Comparison of ENCODE assay signal across 20 cellular contexts in the genomic region with DNA sequence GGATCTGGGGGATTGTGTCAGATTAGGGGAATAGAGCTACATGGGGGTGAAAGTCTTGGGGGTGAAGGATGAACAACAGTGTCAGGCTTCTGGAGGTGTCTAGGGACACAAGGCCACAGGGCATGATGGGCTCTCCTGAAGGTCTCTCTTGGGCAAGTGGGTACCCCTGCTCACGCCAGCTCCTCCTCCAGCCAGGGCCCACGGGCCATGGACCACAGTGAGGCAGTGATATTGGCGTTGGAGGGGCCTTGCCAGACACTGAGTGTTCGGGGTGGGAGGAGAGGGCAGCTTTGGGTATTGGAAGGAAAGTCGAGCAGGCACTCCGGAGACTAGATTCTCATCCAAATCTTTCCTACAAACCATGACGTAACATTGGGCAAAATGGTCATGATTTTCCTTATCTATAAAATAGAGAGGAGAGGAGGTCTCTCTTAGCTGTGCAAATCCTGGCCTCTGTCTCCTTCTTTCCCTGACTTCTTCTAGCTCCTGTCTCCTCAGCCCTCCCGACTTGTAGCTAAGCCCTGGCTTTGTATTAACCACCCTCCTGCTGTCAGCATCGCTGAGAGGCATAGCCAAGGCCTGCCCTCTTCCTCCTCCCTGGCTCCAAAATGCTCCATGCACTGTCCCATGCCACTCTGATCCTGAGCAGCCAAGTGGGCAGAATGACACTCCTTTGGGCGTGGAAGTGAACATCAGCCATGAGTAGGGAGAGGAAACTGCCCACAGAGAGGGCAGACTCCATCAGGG. TPM values are rescaled to one million over a fixed set of nuclear protein-coding genes. Genes with fewer than 3 reads are reported as not detected.
DNase-seq lines count a peak whose midpoint lies in the region; ATAC-seq, FAIRE-seq and TF ChIP-seq lines count a peak whose summit lies in the region.
"Had no signal": no experiment of that assay in that cellular context is flagged by ENCODE, and none has a peak within 500 bp of the region (broad histone marks: within the 10 kb centered on the region; RNA-seq: fewer than 3 reads in every experiment).

No MANE protein-coding gene starts in this region.

- H3K9me3 ChIP-seq in left ventricle myocardium inferior (replicated peaks): no peaks in the 10 kb centered on the region
- H3K9me3 ChIP-seq in astrocyte (ENCODE audit: insufficient read depth, low read depth, low read length): no peaks in the 10 kb centered on the region
- no peaks in the 10 kb centered on the region for H3K9me3 ChIP-seq in neuronal stem cell (replicated peaks in 1 of 2; ENCODE audit: control insufficient read depth in 2 of 2, insufficient read depth in 1 of 2, low read depth in 1 of 2, low read length in 2 of 2)

- DNase-seq in left ventricle myocardium superior: no peak
- no peak for DNase-seq in left ventricle myocardium inferior
- DNase-seq in astrocyte (ENCODE audit: low read depth): no peak
- no peak for DNase-seq in neuronal stem cell (ENCODE audit: low spot score)
- no peak for DNase-seq in NCI-H526 (lab: John Stamatoyannopoulos, UW)
- DNase-seq in cortex of kidney (lab: John Stamatoyannopoulos, UW): no peak
- no peak for DNase-seq in immature natural killer cell
- DNase-seq in T-helper 2 cell treated with Interferon-gamma antibody and Interleukin-4, amounts not matched to agents 5 μg/mL and 100 μg/mL, for 36 hours (ENCODE audit: low spot score): no peak
- DNase-seq: ACHN; COR-L47; effector memory CD4-positive, alpha-beta T cell; NCI-H2081 treated with DMSO at 0.1 percent for 48 hours; NCI-H748 treated with DMSO at 0.1 percent for 48 hours; nephron progenitor cell; stimulated activated CD4-positive, alpha-beta T cell treated with anti-CD3 and anti-CD28 coated beads, Interleukin-4, amount 100 ng/mL, for 4 hours; T-helper 2 cell had no signal

- H2BK12ac ChIP-seq in neuronal stem cell (ENCODE audit: low read length): no peak overlapping the region

- peaks cover 12% of the 10 kb centered on the region for H3K36me3 ChIP-seq in left ventricle myocardium inferior
- no peaks in the 10 kb centered on the region for H3K36me3 ChIP-seq in astrocyte (ENCODE audit: insufficient read depth, low read length)
- peaks cover 0 to 1% of the 10 kb centered on the region in 2 donors for H3K36me3 ChIP-seq in neuronal stem cell (replicated peaks in 1 of 2; ENCODE audit: control insufficient read depth in 2 of 2, insufficient read depth in 2 of 2, low read length in 2 of 2)

- H2BK5ac ChIP-seq in neuronal stem cell (ENCODE audit: low read length): no peak overlapping the region

- no peaks in the 10 kb centered on the region for H3K79me2 ChIP-seq in astrocyte (ENCODE audit: insufficient read depth, low read length)

- H3K9me3 Mint-ChIP-seq in astrocyte (ENCODE audit: unreplicated experiment) (no peaks in the 10 kb centered on the region), immature natural killer cell (no peaks in the 10 kb centered on the region)
- H3K9me3 Mint-ChIP-seq in T-helper 2 cell treated with Interferon-gamma antibody and Interleukin-4, amounts not matched to agents 5 μg/mL and 100 μg/mL, for 36 hours: no peaks in the 10 kb centered on the region
- H3K9me3 Mint-ChIP-seq: activated naive CD4-positive, alpha-beta T cell treated with anti-CD3 and anti-CD28 coated beads, Interleukin-2, amount 50 U/mL, for 72 hours; IgD-negative memory B cell; nephron progenitor cell had no signal

- peak overlapping the region; percentile 24 for H2AK5ac ChIP-seq in neuronal stem cell (ENCODE audit: low read depth, low read length)

- H3K23ac ChIP-seq in neuronal stem cell (ENCODE audit: low read depth, low read length, poor library complexity): peak overlapping the region; percentile 27

- H3K27ac Mint-ChIP-seq in astrocyte (ENCODE audit: unreplicated experiment): peak overlapping the region; percentile 27
- no peak overlapping the region for H3K27ac Mint-ChIP-seq in immature natural killer cell
- H3K27ac Mint-ChIP-seq in T-helper 2 cell treated with Interferon-gamma antibody and Interleukin-4, amounts not matched to agents 5 μg/mL and 100 μg/mL, for 36 hours: no peak overlapping the region
- H3K27ac Mint-ChIP-seq: nephron progenitor cell, type B pancreatic cell had no signal

- H3K27ac ChIP-seq in left ventricle myocardium inferior (replicated peaks): no peak overlapping the region
- peak overlapping the region; percentile 75 for H3K27ac ChIP-seq in astrocyte (ENCODE audit: low read depth, low read length)
- H3K27ac ChIP-seq in neuronal stem cell (replicated peaks; ENCODE audit: low read length): no peak overlapping the region

- H3K27me3 ChIP-seq in left ventricle myocardium inferior (ENCODE audit: low read depth) (no peaks in the 10 kb centered on the region), astrocyte (ENCODE audit: insufficient read depth, low read length) (no peaks in the 10 kb centered on the region), neuronal stem cell (ENCODE audit: control insufficient read depth in 3 of 3, insufficient read depth in 3 of 3, low read depth in 1 of 3, low read length in 3 of 3) (no peaks in the 10 kb centered on the region)

- no peak overlapping the region for H2BK120ac ChIP-seq in neuronal stem cell (ENCODE audit: low read depth, low read length)

- WGBS in neuronal stem cell (ENCODE audit: extremely low coverage in 2 of 2, insufficient read length in 2 of 2, insufficient replicate concordance in 1 of 2), 2 donors: no CpG with 5 or more reads among the region's 10 CpGs

- H3K4me1 ChIP-seq in left ventricle myocardium inferior (peaks cover 7% of the 10 kb centered on the region), astrocyte (ENCODE audit: insufficient read depth, low read length) (peaks cover 27% of the 10 kb centered on the region), neuronal stem cell (ENCODE audit: control insufficient read depth in 2 of 2, insufficient read depth in 1 of 2, low read depth in 1 of 2, low read length in 2 of 2) (peaks cover 2 to 5% of the 10 kb centered on the region in 2 donors)

- H3K4me2 ChIP-seq in astrocyte (ENCODE audit: low read length) (peak overlapping the region; percentile 58), neuronal stem cell (ENCODE audit: insufficient read depth, low read length, poor library complexity, severe bottlenecking) (no peak overlapping the region)

- H3K9ac ChIP-seq in astrocyte (ENCODE audit: low read length): no peak overlapping the region
- H3K9ac ChIP-seq in neuronal stem cell (ENCODE audit: low read depth, low read length, poor library complexity): no peak overlapping the region

- H3K36me3 Mint-ChIP-seq in astrocyte (ENCODE audit: low read depth, unreplicated experiment) (peaks cover 2% of the 10 kb centered on the region), immature natural killer cell (no peaks in the 10 kb centered on the region)
- H3K36me3 Mint-ChIP-seq in T-helper 2 cell treated with Interferon-gamma antibody and Interleukin-4, amounts not matched to agents 5 μg/mL and 100 μg/mL, for 36 hours (ENCODE audit: low read depth): peaks cover 4% of the 10 kb centered on the region
- H3K36me3 Mint-ChIP-seq: IgD-negative memory B cell, type B pancreatic cell had no signal

- ATAC-seq in left ventricle myocardium superior: peak; percentile 10

- TF ChIP-seq CTCF in left ventricle myocardium inferior (IDR thresholded peaks at IDR 0.05; ENCODE audit: borderline replicate concordance) (no peak), astrocyte (IDR thresholded peaks at IDR 0.05; ENCODE audit: insufficient read depth, low read depth, low read length) (no peak)

- no peak for FAIRE-seq in astrocyte (lab: Jason Lieb, UNC)

- no peak overlapping the region for H3K14ac ChIP-seq in neuronal stem cell (ENCODE audit: low read length)

- no peak overlapping the region for H4K8ac ChIP-seq in neuronal stem cell (ENCODE audit: low read depth, low read length)

- H3K4me3 ChIP-seq in left ventricle myocardium inferior (no peak overlapping the region), astrocyte (ENCODE audit: insufficient read depth, low read depth, low read length) (no peak overlapping the region), neuronal stem cell (ENCODE audit: low read length in 2 of 2) (no peak overlapping the region)
- H3K4me3 ChIP-seq: lung had no signal

- H3K27me3 Mint-ChIP-seq in astrocyte (ENCODE audit: low read depth, unreplicated experiment) (no peaks in the 10 kb centered on the region), immature natural killer cell (ENCODE audit: low read depth in 3 of 3) (peaks cover 0 to 2% (median 0%) of the 10 kb centered on the region in 3 donors)
- H3K27me3 Mint-ChIP-seq in T-helper 2 cell treated with Interferon-gamma antibody and Interleukin-4, amounts not matched to agents 5 μg/mL and 100 μg/mL, for 36 hours (ENCODE audit: low read depth): no peaks in the 10 kb centered on the region
- H3K27me3 Mint-ChIP-seq: IgD-negative memory B cell, type B pancreatic cell had no signal

- H3K4ac ChIP-seq in neuronal stem cell (ENCODE audit: low read length): no peak overlapping the region

- H4K91ac ChIP-seq in neuronal stem cell (ENCODE audit: low read depth, low read length, poor library complexity): no peak overlapping the region

- no peak overlapping the region for H2BK15ac ChIP-seq in neuronal stem cell (ENCODE audit: low read length)

- H3K18ac ChIP-seq in neuronal stem cell (ENCODE audit: low read length): peak overlapping the region; percentile 79

- intact Hi-C loops in left ventricle myocardium superior (cut with micrococcal nuclease) (no loop called here), left ventricle myocardium inferior (cut with micrococcal nuclease) (no loop called here)

- H4K20me1 ChIP-seq in astrocyte (ENCODE audit: insufficient read depth, low read length): no peaks in the 10 kb centered on the region

- H3K4me3 Mint-ChIP-seq in astrocyte (ENCODE audit: unreplicated experiment): no peak overlapping the region
- H3K4me3 Mint-ChIP-seq in immature natural killer cell: no peak overlapping the region
- H3K4me3 Mint-ChIP-seq in T-helper 2 cell treated with Interferon-gamma antibody and Interleukin-4, amounts not matched to agents 5 μg/mL and 100 μg/mL, for 36 hours: no peak overlapping the region
- H3K4me3 Mint-ChIP-seq: nephron progenitor cell, type B pancreatic cell had no signal

- no peaks in the 10 kb centered on the region for H3K79me1 ChIP-seq in neuronal stem cell (ENCODE audit: low read depth, low read length)

- H3K4me1 Mint-ChIP-seq in astrocyte (ENCODE audit: low read depth, unreplicated experiment) (peaks cover 29% of the 10 kb centered on the region), immature natural killer cell (no peaks in the 10 kb centered on the region)
- peaks cover 31% of the 10 kb centered on the region for H3K4me1 Mint-ChIP-seq in T-helper 2 cell treated with Interferon-gamma antibody and Interleukin-4, amounts not matched to agents 5 μg/mL and 100 μg/mL, for 36 hours (ENCODE audit: low read depth)

- peak overlapping the region; percentile 11 for H2AFZ ChIP-seq in astrocyte (ENCODE audit: low read depth, low read length)
- no peak overlapping the region for H2AFZ ChIP-seq in neuronal stem cell (ENCODE audit: low read length)

RNA-seq across cellular contexts. Expression of gene SRP14, which starts 24.0 kb away (rescaled TPM):
- 235 TPM for total RNA-seq in left ventricle myocardium superior
- total RNA-seq in left ventricle myocardium inferior: 240 TPM
- total RNA-seq in astrocyte: 279 and 320 TPM in 2 replicates
- polyA plus RNA-seq in neuronal stem cell (2013, experiment 1 of 2): 655 TPM
- polyA plus RNA-seq in neuronal stem cell (2013, experiment 2 of 2): 647 TPM
- 1,000 to 10,000 TPM in 1 of 3 donors, 100 to 1,000 TPM in 2; 744 to 1,102 (median 786) TPM for polyA plus RNA-seq in immature natural killer cell

RNA-seq across cellular contexts. Expression of gene BMF, which starts 45.7 kb away (rescaled TPM):
- 3.2 TPM for total RNA-seq in left ventricle myocardium superior
- 3.1 TPM for total RNA-seq in left ventricle myocardium inferior
- total RNA-seq in astrocyte: 31.0 and 31.8 TPM in 2 replicates
- 6.6 TPM for polyA plus RNA-seq in neuronal stem cell (2013, experiment 1 of 2)
- 6.6 TPM for polyA plus RNA-seq in neuronal stem cell (2013, experiment 2 of 2)
- polyA plus RNA-seq in immature natural killer cell: under 1 TPM in 2 of 3 donors, not detected in 1; 0.38 to 0.80 TPM
